Comparison of ENCODE assay signal across 23 cellular contexts in the genomic region with DNA sequence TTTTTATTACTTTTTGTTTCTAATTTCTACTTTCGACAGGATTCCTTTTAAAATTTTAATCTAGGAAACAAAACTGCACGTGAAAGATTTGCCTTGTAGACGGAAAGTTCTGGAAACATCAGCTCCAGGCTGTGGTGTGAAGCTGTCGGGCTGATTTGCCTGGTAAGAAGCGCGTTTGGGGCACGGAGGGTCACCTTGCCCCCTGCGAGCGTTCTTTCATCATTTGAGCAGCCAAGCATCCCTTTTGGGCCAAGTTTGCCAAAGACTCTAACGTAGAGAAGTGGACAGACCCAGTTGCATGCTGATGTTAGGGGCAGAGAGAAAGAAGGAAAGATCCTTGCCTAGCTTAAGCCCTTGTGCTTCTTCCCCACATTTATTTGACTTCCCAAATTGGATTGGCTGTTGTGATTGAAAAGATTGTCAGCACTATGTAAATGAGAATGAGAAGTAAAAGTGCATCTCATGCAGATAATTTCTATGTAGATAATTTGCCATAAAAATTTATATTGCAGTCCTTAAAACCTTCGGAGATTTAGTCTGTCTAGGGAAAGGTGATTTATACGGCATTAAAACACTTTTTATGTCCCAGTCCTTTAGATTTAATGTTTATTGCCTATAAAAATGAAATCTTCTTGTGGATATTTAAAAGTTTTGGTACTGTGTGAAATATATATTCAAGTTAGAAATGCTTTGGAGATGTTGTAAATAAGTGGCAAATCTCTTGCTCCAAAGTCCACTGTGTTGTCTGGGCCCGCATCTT.
"Had no signal": no experiment of that assay in that cellular context is flagged by ENCODE, and none has a peak within 500 bp of the region (broad histone marks: within the 10 kb centered on the region; RNA-seq: fewer than 3 reads in every experiment).

No MANE protein-coding gene starts in this region.

- H3K36me3 Mint-ChIP-seq: activated CD4-positive, alpha-beta memory T cell treated with anti-CD3 and anti-CD28 coated beads for 36 hours; activated naive CD4-positive, alpha-beta T cell treated with anti-CD3 and anti-CD28 coated beads, Interleukin-2, amount 10 ng/mL, durations not matched to agents 7 days and 5 days; activated naive CD8-positive, alpha-beta T cell treated with anti-CD3 and anti-CD28 coated beads, Interleukin-2, amount 10 ng/mL, durations not matched to agents 7 days and 5 days; stimulated activated effector memory CD8-positive, alpha-beta T cell treated with anti-CD3 and anti-CD28 coated beads, Interleukin-12 subunit alpha, Interleukin-12 subunit beta, amount 100 ng/mL, for 72 hours had no signal

- H3K27me3 ChIP-seq: left lung had no signal

- FAIRE-seq: endothelial cell of umbilical vein had no signal

- H3K36me3 ChIP-seq: left lung, lower lobe of right lung had no signal

- H3K9me3 ChIP-seq: left lung, lower lobe of right lung had no signal

- H3K9me3 Mint-ChIP-seq: activated CD4-positive, alpha-beta memory T cell treated with anti-CD3 and anti-CD28 coated beads for 36 hours; activated CD4-positive, alpha-beta T cell treated with anti-CD3 and anti-CD28 coated beads, Interleukin-2, amount 10 ng/mL, durations not matched to agents 24 days and 14 days; activated naive CD4-positive, alpha-beta T cell treated with anti-CD3 and anti-CD28 coated beads, Interleukin-2, amount 10 ng/mL, durations not matched to agents 7 days and 5 days; activated naive CD8-positive, alpha-beta T cell treated with anti-CD3 and anti-CD28 coated beads, Interleukin-2, amount 10 ng/mL, durations not matched to agents 7 days and 5 days; activated T-cell treated with anti-CD3 and anti-CD28 coated beads, Interleukin-2, amount 50 U/mL, for 24 hours; naive thymus-derived CD8-positive, alpha-beta T cell; stimulated activated effector memory CD8-positive, alpha-beta T cell treated with anti-CD3 and anti-CD28 coated beads, Interleukin-12 subunit alpha, Interleukin-12 subunit beta, amount 100 ng/mL, for 72 hours; stimulated activated naive CD8-positive, alpha-beta T cell treated with anti-CD3 and anti-CD28 coated beads, Interleukin-15, amount 100 ng/mL, for 72 hours had no signal

- H3K27ac Mint-ChIP-seq: activated CD4-positive, alpha-beta memory T cell treated with anti-CD3 and anti-CD28 coated beads for 36 hours; activated CD4-positive, alpha-beta T cell treated with anti-CD3 and anti-CD28 coated beads, Interleukin-2, amount 10 ng/mL, durations not matched to agents 24 days and 14 days; activated naive CD4-positive, alpha-beta T cell treated with anti-CD3 and anti-CD28 coated beads, Interleukin-2, amount 10 ng/mL, durations not matched to agents 7 days and 5 days; activated naive CD8-positive, alpha-beta T cell treated with anti-CD3 and anti-CD28 coated beads, Interleukin-2, amount 10 ng/mL, durations not matched to agents 7 days and 5 days; activated T-cell treated with anti-CD3 and anti-CD28 coated beads, Interleukin-2, amount 50 U/mL, for 24 hours; stimulated activated effector memory CD8-positive, alpha-beta T cell treated with anti-CD3 and anti-CD28 coated beads, Interleukin-12 subunit alpha, Interleukin-12 subunit beta, amount 100 ng/mL, for 72 hours; stimulated activated naive CD8-positive, alpha-beta T cell treated with anti-CD3 and anti-CD28 coated beads, Interleukin-15, amount 100 ng/mL, for 72 hours; T-helper 17 cell had no signal

- H3K4me3 ChIP-seq: left lung, lower lobe of right lung had no signal

- H3K27me3 Mint-ChIP-seq: activated CD4-positive, alpha-beta memory T cell treated with anti-CD3 and anti-CD28 coated beads for 36 hours; activated CD4-positive, alpha-beta T cell treated with anti-CD3 and anti-CD28 coated beads, Interleukin-2, amount 10 ng/mL, durations not matched to agents 24 days and 14 days; activated naive CD4-positive, alpha-beta T cell treated with anti-CD3 and anti-CD28 coated beads, Interleukin-2, amount 10 ng/mL, durations not matched to agents 7 days and 5 days; activated naive CD8-positive, alpha-beta T cell treated with anti-CD3 and anti-CD28 coated beads, Interleukin-2, amount 10 ng/mL, durations not matched to agents 7 days and 5 days; activated T-cell treated with anti-CD3 and anti-CD28 coated beads, Interleukin-2, amount 50 U/mL, for 24 hours; naive thymus-derived CD8-positive, alpha-beta T cell; stimulated activated naive CD8-positive, alpha-beta T cell treated with anti-CD3 and anti-CD28 coated beads, Interleukin-15, amount 100 ng/mL, for 72 hours; T-helper 17 cell had no signal

- H3K4me3 Mint-ChIP-seq: activated CD4-positive, alpha-beta memory T cell treated with anti-CD3 and anti-CD28 coated beads for 36 hours; activated CD4-positive, alpha-beta T cell treated with anti-CD3 and anti-CD28 coated beads, Interleukin-2, amount 10 ng/mL, durations not matched to agents 24 days and 14 days; activated naive CD4-positive, alpha-beta T cell treated with anti-CD3 and anti-CD28 coated beads, Interleukin-2, amount 10 ng/mL, durations not matched to agents 7 days and 5 days; activated naive CD8-positive, alpha-beta T cell treated with anti-CD3 and anti-CD28 coated beads, Interleukin-2, amount 10 ng/mL, durations not matched to agents 7 days and 5 days; activated T-cell treated with anti-CD3 and anti-CD28 coated beads, Interleukin-2, amount 50 U/mL, for 24 hours; naive thymus-derived CD8-positive, alpha-beta T cell; stimulated activated effector memory CD8-positive, alpha-beta T cell treated with anti-CD3 and anti-CD28 coated beads, Interleukin-12 subunit alpha, Interleukin-12 subunit beta, amount 100 ng/mL, for 72 hours; stimulated activated naive CD8-positive, alpha-beta T cell treated with anti-CD3 and anti-CD28 coated beads, Interleukin-15, amount 100 ng/mL, for 72 hours; T-helper 17 cell had no signal

- DNase-seq: activated CD4-positive, alpha-beta memory T cell treated with anti-CD3 and anti-CD28 coated beads for 36 hours; activated CD4-positive, alpha-beta T cell treated with anti-CD3 and anti-CD28 coated beads, Interleukin-2, amount 10 ng/mL, durations not matched to agents 24 days and 14 days; activated CD4-positive, CD25-positive, alpha-beta regulatory T cell treated with anti-CD3 and anti-CD28 coated beads, Interleukin-2, amount 50 U/mL, for 72 hours; activated CD8-positive, alpha-beta memory T cell treated with anti-CD3 and anti-CD28 coated beads, Interleukin-2, amount 50 U/mL, for 48 hours; activated gamma-delta T cell; activated naive CD4-positive, alpha-beta T cell treated with anti-CD3 and anti-CD28 coated beads, Interleukin-2, amount 10 ng/mL, durations not matched to agents 7 days and 5 days; activated naive CD8-positive, alpha-beta T cell treated with anti-CD3 and anti-CD28 coated beads, Interleukin-2, amount 10 ng/mL, durations not matched to agents 7 days and 5 days; activated T-cell treated with anti-CD3 and anti-CD28 coated beads, Interleukin-2, amount 50 U/mL, for 24 hours; amniotic stem cell; central memory CD4-positive, alpha-beta T cell; foreskin fibroblast; head of caudate nucleus; kidney glomerular epithelial cell; left lung; lower lobe of right lung; mesenchymal stem cell; naive thymus-derived CD8-positive, alpha-beta T cell; right cardiac atrium; stimulated activated CD4-positive, alpha-beta T cell treated with anti-CD3 and anti-CD28 coated beads, Interleukin-2, amount 100 ng/mL, for 48 hours; stimulated activated naive CD8-positive, alpha-beta T cell treated with anti-CD3 and anti-CD28 coated beads, Interleukin-15, amount 100 ng/mL, for 72 hours; T-helper 17 cell had no signal

- H3K27ac ChIP-seq: lower lobe of right lung had no signal

- ATAC-seq: left lung; lower lobe of right lung; naive thymus-derived CD8-positive, alpha-beta T cell; right cardiac atrium; stimulated activated effector memory CD8-positive, alpha-beta T cell treated with anti-CD3 and anti-CD28 coated beads, Interleukin-12 subunit alpha, Interleukin-12 subunit beta, amount 100 ng/mL, for 72 hours; stimulated activated naive CD8-positive, alpha-beta T cell treated with anti-CD3 and anti-CD28 coated beads, Interleukin-15, amount 100 ng/mL, for 72 hours; T-helper 17 cell had no signal

- H3K4me1 Mint-ChIP-seq: activated CD4-positive, alpha-beta T cell treated with anti-CD3 and anti-CD28 coated beads, Interleukin-2, amount 10 ng/mL, durations not matched to agents 24 days and 14 days; activated naive CD4-positive, alpha-beta T cell treated with anti-CD3 and anti-CD28 coated beads, Interleukin-2, amount 10 ng/mL, durations not matched to agents 7 days and 5 days; activated naive CD8-positive, alpha-beta T cell treated with anti-CD3 and anti-CD28 coated beads, Interleukin-2, amount 10 ng/mL, durations not matched to agents 7 days and 5 days had no signal
